ENCODE assay signal across 12 cellular contexts in genomic region chr12:90299121-90299520, GRCh38.
DNase-seq lines count a peak whose midpoint lies in the region; ATAC-seq and TF ChIP-seq lines count a peak whose summit lies in the region.
"Had no signal": no experiment of that assay in that cellular context is flagged by ENCODE, and none has a peak within 500 bp of the region (broad histone marks: within the 10 kb centered on the region; RNA-seq: fewer than 3 reads in every experiment).

No MANE protein-coding gene starts in this region.

- H3K4me1 Mint-ChIP-seq in activated naive CD8-positive, alpha-beta T cell (ENCODE audit: low read depth), result peaks cover 13% of the 10 kb centered on the region
- peaks cover 18% of the 10 kb centered on the region for H3K4me1 Mint-ChIP-seq in activated naive CD8-positive, alpha-beta T cell treated with anti-CD3 and anti-CD28 coated beads for 36 hours
- H3K4me1 Mint-ChIP-seq in stimulated activated naive CD8-positive, alpha-beta T cell treated with anti-CD3 and anti-CD28 coated beads, Interleukin-15, amount 100 ng/mL, for 72 hours, result peaks cover 16% of the 10 kb centered on the region
- no peaks in the 10 kb centered on the region for H3K4me1 Mint-ChIP-seq in endothelial cell (ENCODE audit: unreplicated experiment)

- H3K4me3 ChIP-seq in MM.1S (ENCODE audit: low read length), result peak overlapping the region; percentile 48
- H3K4me3 ChIP-seq: prostate gland, stomach had no signal

- H3K9me2 ChIP-seq in MM.1S (replicated peaks; ENCODE audit: insufficient read depth, low read length), result no peaks in the 10 kb centered on the region

- H3F3A ChIP-seq in MM.1S (ENCODE audit: insufficient read depth, low read length), result peaks cover 6% of the 10 kb centered on the region; the same call in 1 of the 2 replicates

- peak overlapping the region; percentile 81 for H3K4me2 ChIP-seq in MM.1S (ENCODE audit: low read depth, low read length)

- peak overlapping the region; percentile 26; the same call in 1 of the 2 replicates for H3K9ac ChIP-seq in MM.1S (ENCODE audit: low read length)

- H3K27ac Mint-ChIP-seq in activated naive CD8-positive, alpha-beta T cell, result no peak overlapping the region
- no peak overlapping the region for H3K27ac Mint-ChIP-seq in activated naive CD8-positive, alpha-beta T cell treated with anti-CD3 and anti-CD28 coated beads for 36 hours
- no peak overlapping the region for H3K27ac Mint-ChIP-seq in stimulated activated naive CD8-positive, alpha-beta T cell treated with anti-CD3 and anti-CD28 coated beads, Interleukin-15, amount 100 ng/mL, for 72 hours
- no peak overlapping the region for H3K27ac Mint-ChIP-seq in endothelial cell (ENCODE audit: unreplicated experiment)

- no peaks in the 10 kb centered on the region for H3K9me3 Mint-ChIP-seq in activated naive CD8-positive, alpha-beta T cell (ENCODE audit: low read depth)
- H3K9me3 Mint-ChIP-seq in activated naive CD8-positive, alpha-beta T cell treated with anti-CD3 and anti-CD28 coated beads for 36 hours, result no peaks in the 10 kb centered on the region
- no peaks in the 10 kb centered on the region for H3K9me3 Mint-ChIP-seq in stimulated activated naive CD8-positive, alpha-beta T cell treated with anti-CD3 and anti-CD28 coated beads, Interleukin-15, amount 100 ng/mL, for 72 hours
- no peaks in the 10 kb centered on the region for H3K9me3 Mint-ChIP-seq in endothelial cell (ENCODE audit: unreplicated experiment)

- no peaks in the 10 kb centered on the region for H3K79me2 ChIP-seq in MM.1S (ENCODE audit: low read length)

- peak overlapping the region; percentile 35; the same call in 1 of the 2 replicates for H3K27ac ChIP-seq in MM.1S (ENCODE audit: low read length)
- H3K27ac ChIP-seq: HL-60, prostate gland, stomach had no signal

- H4K20me1 ChIP-seq in MM.1S (ENCODE audit: insufficient read depth, low read length), result no peaks in the 10 kb centered on the region

- H3K9me3 ChIP-seq in MM.1S (replicated peaks; ENCODE audit: insufficient read depth, low read length), result no peaks in the 10 kb centered on the region
- H3K9me3 ChIP-seq: prostate gland, stomach had no signal

- H3K36me3 ChIP-seq in MM.1S (replicated peaks; ENCODE audit: insufficient read depth, low read length), result no peaks in the 10 kb centered on the region
- H3K36me3 ChIP-seq: prostate gland, stomach had no signal

- ATAC-seq in HG02763 (IDR thresholded peaks at IDR 0.05; ENCODE audit: unreplicated experiment), result peak; percentile 96
- peak; percentile 79 for ATAC-seq in stimulated activated naive CD8-positive, alpha-beta T cell treated with anti-CD3 and anti-CD28 coated beads, Interleukin-15, amount 100 ng/mL, for 72 hours
- ATAC-seq: Panc1 had no signal

- TF ChIP-seq CTCF in MM.1S (IDR thresholded peaks at IDR 0.05; ENCODE audit: low read length) (no peak), endothelial cell (IDR thresholded peaks at IDR 0.05; ENCODE audit: unreplicated experiment) (no peak)

- no peak for DNase-seq in activated naive CD8-positive, alpha-beta T cell treated with anti-CD3 and anti-CD28 coated beads for 36 hours
- DNase-seq in MM.1S, result peak; percentile 85
- no peak for DNase-seq in stimulated activated naive CD8-positive, alpha-beta T cell treated with anti-CD3 and anti-CD28 coated beads, Interleukin-15, amount 100 ng/mL, for 72 hours
- DNase-seq in DMS 273 treated with DMSO at 0.1 percent for 48 hours (lab: John Stamatoyannopoulos, UW), result no peak
- DNase-seq in endothelial cell (ENCODE audit: low spot score), result no peak
- no peak for DNase-seq in NCI-H345 (lab: John Stamatoyannopoulos, UW)
- DNase-seq: stomach had no signal

- H3K36me3 Mint-ChIP-seq in activated naive CD8-positive, alpha-beta T cell, result no peaks in the 10 kb centered on the region
- no peaks in the 10 kb centered on the region for H3K36me3 Mint-ChIP-seq in activated naive CD8-positive, alpha-beta T cell treated with anti-CD3 and anti-CD28 coated beads for 36 hours
- no peaks in the 10 kb centered on the region for H3K36me3 Mint-ChIP-seq in endothelial cell (ENCODE audit: low read depth, unreplicated experiment)

- H3K27me3 ChIP-seq in MM.1S (replicated peaks; ENCODE audit: insufficient read depth, low read length), result no peaks in the 10 kb centered on the region
- H3K27me3 ChIP-seq: stomach had no signal

- peaks cover 7% of the 10 kb centered on the region for H3K27me3 Mint-ChIP-seq in activated naive CD8-positive, alpha-beta T cell
- peaks cover 28% of the 10 kb centered on the region for H3K27me3 Mint-ChIP-seq in activated naive CD8-positive, alpha-beta T cell treated with anti-CD3 and anti-CD28 coated beads for 36 hours
- H3K27me3 Mint-ChIP-seq in stimulated activated naive CD8-positive, alpha-beta T cell treated with anti-CD3 and anti-CD28 coated beads, Interleukin-15, amount 100 ng/mL, for 72 hours, result peaks cover 10% of the 10 kb centered on the region
- peaks cover 1% of the 10 kb centered on the region for H3K27me3 Mint-ChIP-seq in endothelial cell (ENCODE audit: unreplicated experiment)

- H3K4me1 ChIP-seq in MM.1S (ENCODE audit: low read length), result peaks cover 23% of the 10 kb centered on the region
- H3K4me1 ChIP-seq: prostate gland, stomach had no signal

- peak overlapping the region; percentile 60 for H2AFZ ChIP-seq in MM.1S (ENCODE audit: low read length)

- H3K4me3 Mint-ChIP-seq in activated naive CD8-positive, alpha-beta T cell, result peak overlapping the region; percentile 45
- no peak overlapping the region for H3K4me3 Mint-ChIP-seq in activated naive CD8-positive, alpha-beta T cell treated with anti-CD3 and anti-CD28 coated beads for 36 hours
- H3K4me3 Mint-ChIP-seq in stimulated activated naive CD8-positive, alpha-beta T cell treated with anti-CD3 and anti-CD28 coated beads, Interleukin-15, amount 100 ng/mL, for 72 hours, result peak overlapping the region; percentile 5 to 54
- no peak overlapping the region for H3K4me3 Mint-ChIP-seq in endothelial cell (ENCODE audit: unreplicated experiment)

Comparison
In these comparisons a context has a peak if more than half of its experiments do, and no peak if none do; other contexts are left out.
1. H3K4me3 Mint-ChIP-seq: peak in activated naive CD8-positive, alpha-beta T cell (single experiment) and stimulated activated naive CD8-positive, alpha-beta T cell treated with anti-CD3 and anti-CD28 coated beads, Interleukin-15, amount 100 ng/mL, for 72 hours (2 of 2); none in activated naive CD8-positive, alpha-beta T cell treated with anti-CD3 and anti-CD28 coated beads for 36 hours (single experiment) and endothelial cell (single experiment).